ENCODE assay signal across 12 cellular contexts in the genomic region with DNA sequence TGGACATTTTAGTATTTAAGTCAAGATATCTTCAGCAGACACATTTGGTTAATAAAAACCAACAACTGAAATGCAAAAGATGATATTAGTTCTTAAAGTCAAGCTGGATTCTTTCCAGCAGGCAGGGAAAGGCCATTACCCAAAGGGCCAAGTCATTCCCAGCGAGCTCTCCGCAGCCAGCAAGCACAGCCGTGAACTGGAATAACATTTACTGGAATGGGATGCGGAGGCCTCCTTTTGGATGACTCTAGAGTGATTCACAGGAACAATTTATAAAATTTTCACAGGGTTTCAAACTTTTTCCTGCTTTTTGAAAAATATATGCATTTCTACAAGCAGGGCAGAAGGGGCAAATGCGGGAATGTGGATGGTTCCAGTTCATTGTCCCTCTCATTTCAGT.
DNase-seq lines count a peak whose midpoint lies in the region; ATAC-seq, FAIRE-seq and TF ChIP-seq lines count a peak whose summit lies in the region.
"Had no signal": no experiment of that assay in that cellular context is flagged by ENCODE, and none has a peak within 500 bp of the region (broad histone marks: within the 10 kb centered on the region; RNA-seq: fewer than 3 reads in every experiment).

No MANE protein-coding gene starts in this region.

- ATAC-seq in left ventricle myocardium superior (peak; percentile 70), GM18520 (IDR thresholded peaks at IDR 0.05; ENCODE audit: unreplicated experiment) (no peak)
- ATAC-seq: WTC11 had no signal

- DNase-seq in H54 (ENCODE audit: insufficient read length, low spot score) (peak; percentile 36), amniotic epithelial cell (ENCODE audit: low read depth) (peak; percentile 84), left ventricle myocardium superior (peak; percentile 60), smooth muscle cell of the brain vasculature (ENCODE audit: low read depth, low spot score) (peak; percentile 62), nucleus accumbens (lab: John Stamatoyannopoulos, UW) (no peak)
- DNase-seq in stimulated activated CD4-positive, alpha-beta T cell treated with anti-CD3 and anti-CD28 coated beads, Interleukin-1b, Interleukin-23, amount 100 ng/mL, for 48 hours = no peak
- DNase-seq in activated CD4-positive, alpha-beta T cell treated with anti-CD3 and anti-CD28 coated beads, Interleukin-2, amount 50 U/mL, for 48 hours = no peak
- DNase-seq: activated naive CD4-positive, alpha-beta T cell treated with anti-CD3 and anti-CD28 coated beads, Interleukin-2, amount 10 ng/mL, durations not matched to agents 7 days and 5 days; Caco-2; erythroblast had no signal

- peak; percentile 93 for FAIRE-seq in H54 (lab: Jason Lieb, UNC)

- TF ChIP-seq POLR2A in H54 (IDR thresholded peaks at IDR 0.05; ENCODE audit: low read depth, low read length) = no peak

- intact Hi-C loops in left ventricle myocardium superior (cut with micrococcal nuclease) = no loop called here

Comparison
In these comparisons a context has a peak if more than half of its experiments do, and no peak if none do; other contexts are left out.
1. DNase-seq: peak in H54 (single experiment), amniotic epithelial cell (single experiment), left ventricle myocardium superior (single experiment) and smooth muscle cell of the brain vasculature (single experiment); none in nucleus accumbens (0 of 56), stimulated activated CD4-positive, alpha-beta T cell treated with anti-CD3 and anti-CD28 coated beads, Interleukin-1b, Interleukin-23, amount 100 ng/mL, for 48 hours (single experiment) and activated CD4-positive, alpha-beta T cell treated with anti-CD3 and anti-CD28 coated beads, Interleukin-2, amount 50 U/mL, for 48 hours (0 of 2).